ENCODE assay signal across 24 cellular contexts in the genomic region with DNA sequence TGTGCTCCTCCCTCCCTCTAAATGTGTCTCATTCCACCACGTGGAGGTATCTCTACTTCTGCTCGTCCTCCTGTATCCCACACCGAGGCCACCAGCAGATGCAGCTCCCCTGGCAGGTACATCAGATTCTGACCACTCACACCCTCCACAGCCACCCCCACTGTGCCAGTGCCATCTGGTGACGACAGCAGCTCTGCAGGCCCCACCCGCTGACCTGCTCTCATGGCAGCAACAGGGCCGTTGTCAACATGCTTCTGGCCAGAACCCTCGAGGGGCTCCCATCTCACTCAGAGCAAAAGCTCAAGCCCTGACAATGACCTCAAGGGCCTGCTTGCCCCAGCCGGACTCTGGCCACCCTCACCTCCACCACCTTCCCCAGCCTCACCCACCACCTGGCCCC.
"Had no signal": no experiment of that assay in that cellular context is flagged by ENCODE, and none has a peak within 500 bp of the region (broad histone marks: within the 10 kb centered on the region; RNA-seq: fewer than 3 reads in every experiment).

No MANE protein-coding gene starts in this region.

- H3K4me1 Mint-ChIP-seq: immature natural killer cell, T-cell had no signal

- H3K27ac ChIP-seq: adrenal gland, breast epithelium, left lung, prostate gland, suprapubic skin, transverse colon, uterus, WERI-Rb-1 had no signal

- H3K9me3 ChIP-seq: adrenal gland, breast epithelium, left lung, prostate gland, suprapubic skin, transverse colon, uterus had no signal

- H3K36me3 ChIP-seq: adrenal gland, breast epithelium, left lung, prostate gland, suprapubic skin, transverse colon, uterus had no signal

- H3K27me3 Mint-ChIP-seq: activated naive CD8-positive, alpha-beta T cell; activated T-cell treated with anti-CD3 and anti-CD28 coated beads, Interleukin-2, amount 50 U/mL, for 24 hours; naive thymus-derived CD4-positive, alpha-beta T cell; stimulated activated naive CD8-positive, alpha-beta T cell treated with anti-CD3 and anti-CD28 coated beads, Interleukin-15, Interleukin-2, amounts not matched to agents 100 ng/mL and 50 ng/mL, for 24 hours; T-cell had no signal

- H3K36me3 Mint-ChIP-seq: activated naive CD8-positive, alpha-beta T cell; immature natural killer cell; naive thymus-derived CD4-positive, alpha-beta T cell; T-cell had no signal

- H3K4me3 Mint-ChIP-seq: activated naive CD8-positive, alpha-beta T cell; activated T-cell treated with anti-CD3 and anti-CD28 coated beads, Interleukin-2, amount 50 U/mL, for 24 hours; immature natural killer cell; naive thymus-derived CD4-positive, alpha-beta T cell; stimulated activated naive CD8-positive, alpha-beta T cell treated with anti-CD3 and anti-CD28 coated beads, Interleukin-15, Interleukin-2, amounts not matched to agents 100 ng/mL and 50 ng/mL, for 24 hours; T-cell had no signal

- ATAC-seq: T-cell had no signal

- H3K4me1 ChIP-seq: adrenal gland, breast epithelium, left lung, prostate gland, transverse colon, uterus had no signal

- H3K27me3 ChIP-seq: adrenal gland, breast epithelium, left lung, suprapubic skin, transverse colon, uterus had no signal

- DNase-seq: activated CD4-positive, alpha-beta T cell treated with anti-CD3 and anti-CD28 coated beads for 1 hour; activated CD4-positive, alpha-beta T cell treated with anti-CD3 and anti-CD28 coated beads, Interleukin-2, amount 50 U/mL, for 1 hour; activated CD8-positive, alpha-beta memory T cell treated with anti-CD3 and anti-CD28 coated beads, Interleukin-2, amount 50 U/mL, for 4 hours; activated naive CD4-positive, alpha-beta T cell; activated T-cell treated with anti-CD3 and anti-CD28 coated beads, Interleukin-2, amount 50 U/mL, for 24 hours; cerebellar nuclear complex; effector CD4-positive, alpha-beta T cell; immature natural killer cell; naive thymus-derived CD4-positive, alpha-beta T cell; stimulated activated CD4-positive, alpha-beta T cell treated with anti-CD3 and anti-CD28 coated beads, Interleukin-12 subunit alpha, Interleukin-12 subunit beta, amount 100 ng/mL, for 4 hours; T-cell had no signal

- H3K9me3 Mint-ChIP-seq: activated T-cell treated with anti-CD3 and anti-CD28 coated beads, Interleukin-2, amount 50 U/mL, for 24 hours; activated T-helper 2 cell treated with anti-CD3 and anti-CD28 coated beads, Interferon-gamma antibody, Interleukin-2, Interleukin-4, amounts not matched to agents 10 μg/mL and 5 μg/mL and 100 μg/mL, durations not matched to agents 14 hours and 24 hours and 36 hours; immature natural killer cell; naive thymus-derived CD4-positive, alpha-beta T cell; stimulated activated naive CD8-positive, alpha-beta T cell treated with anti-CD3 and anti-CD28 coated beads, Interleukin-15, Interleukin-2, amounts not matched to agents 100 ng/mL and 50 ng/mL, for 24 hours; T-cell had no signal

- H3K4me3 ChIP-seq: adrenal gland, breast epithelium, left lung, prostate gland, suprapubic skin, transverse colon, uterus had no signal

- FAIRE-seq: astrocyte, TTC549 had no signal

- H3K27ac Mint-ChIP-seq: activated naive CD8-positive, alpha-beta T cell; activated T-cell treated with anti-CD3 and anti-CD28 coated beads, Interleukin-2, amount 50 U/mL, for 24 hours; activated T-helper 2 cell treated with anti-CD3 and anti-CD28 coated beads, Interferon-gamma antibody, Interleukin-2, Interleukin-4, amounts not matched to agents 10 μg/mL and 5 μg/mL and 100 μg/mL, durations not matched to agents 14 hours and 24 hours and 36 hours; immature natural killer cell; naive thymus-derived CD4-positive, alpha-beta T cell; stimulated activated naive CD8-positive, alpha-beta T cell treated with anti-CD3 and anti-CD28 coated beads, Interleukin-15, Interleukin-2, amounts not matched to agents 100 ng/mL and 50 ng/mL, for 24 hours; T-cell had no signal
